Comparison of ENCODE assay signal across 8 cellular contexts in genomic region chr2:91768301-91768700, GRCh38.
A peak's percentile ranks its signal among the peaks of the same experiment; 100 is the strongest.
DNase-seq lines count a peak whose midpoint lies in the region; ATAC-seq, FAIRE-seq and TF ChIP-seq lines count a peak whose summit lies in the region.
"Not testable (repeated sequence)": the region's sequence is repeated elsewhere in the genome, so short reads cannot be mapped to it uniquely, and the experiment has no call there.

No MANE protein-coding gene starts in this region.

- H3K27ac Mint-ChIP-seq in CD14-positive monocyte, result peak overlapping the region; percentile 79 to 99 (median 97)
- H3K27ac Mint-ChIP-seq in astrocyte (ENCODE audit: unreplicated experiment); osteocyte (ENCODE audit: unreplicated experiment): not testable (repeated sequence)
- peak overlapping the region; percentile 22 for H3K27ac Mint-ChIP-seq in dendritic cell treated with granulocyte-macrophage colony-stimulating factor and Interleukin-4, amounts not matched to agents 40 ng/mL and 50 ng/mL, for 4 days

- not testable (repeated sequence) for H3K9me3 Mint-ChIP-seq in CD14-positive monocyte; astrocyte (ENCODE audit: unreplicated experiment); dendritic cell treated with granulocyte-macrophage colony-stimulating factor and Interleukin-4, amounts not matched to agents 40 ng/mL and 50 ng/mL, for 4 days; osteocyte (ENCODE audit: unreplicated experiment)

- not testable (repeated sequence) for ATAC-seq in A549

- H2BK5ac ChIP-seq in neuronal stem cell (ENCODE audit: low read length), result not testable (repeated sequence)

- H4K20me1 ChIP-seq in astrocyte (ENCODE audit: insufficient read depth, low read length); endothelial cell of umbilical vein (replicated peaks; ENCODE audit: control insufficient read depth, extremely low read depth, insufficient read depth, low read length): not testable (repeated sequence)

- H3K27ac ChIP-seq in A549 (peak overlapping the region; percentile 96), endothelial cell of umbilical vein (ENCODE audit: insufficient read depth, low read depth, low read length) (peak overlapping the region; percentile 58)
- not testable (repeated sequence) for H3K27ac ChIP-seq in astrocyte (ENCODE audit: low read depth, low read length); right atrium auricular region; neuronal stem cell (replicated peaks; ENCODE audit: low read length)

- 55% methylated on average over 3 of the region's 3 CpGs for WGBS in A549 (ENCODE audit: missing lambda C conversion rate)
- no CpG with 5 or more reads among the region's 3 CpGs for WGBS in neuronal stem cell (ENCODE audit: extremely low coverage in 2 of 2, insufficient read length in 2 of 2, insufficient replicate concordance in 1 of 2), 2 donors

- H4K8ac ChIP-seq in neuronal stem cell (ENCODE audit: low read depth, low read length), result not testable (repeated sequence)

- H3K27me3 ChIP-seq in astrocyte (ENCODE audit: insufficient read depth, low read length); endothelial cell of umbilical vein (ENCODE audit: control insufficient read depth in 2 of 2, insufficient read depth in 2 of 2, low read length in 2 of 2); right atrium auricular region; neuronal stem cell (ENCODE audit: control insufficient read depth in 3 of 3, insufficient read depth in 3 of 3, low read depth in 1 of 3, low read length in 3 of 3): not testable (repeated sequence)

- H3K9me1 ChIP-seq in endothelial cell of umbilical vein (replicated peaks; ENCODE audit: control insufficient read depth, extremely low read depth, insufficient read depth, low read length), result not testable (repeated sequence)

- dilution Hi-C loops in endothelial cell of umbilical vein (cut with MboI; ENCODE audit: extremely low pct_ligation_motif_present, low sequenced_read_pairs), result not testable (repeated sequence)

- not testable (repeated sequence) for H3K27me3 Mint-ChIP-seq in CD14-positive monocyte (ENCODE audit: low read depth in 3 of 3); astrocyte (ENCODE audit: low read depth, unreplicated experiment); dendritic cell treated with granulocyte-macrophage colony-stimulating factor and Interleukin-4, amounts not matched to agents 40 ng/mL and 50 ng/mL, for 4 days; osteocyte (ENCODE audit: unreplicated experiment)

- H3K23ac ChIP-seq in neuronal stem cell (ENCODE audit: low read depth, low read length, poor library complexity), result not testable (repeated sequence)

- H3K4me2 ChIP-seq in A549, result peak overlapping the region; percentile 89
- peak overlapping the region; percentile 19 for H3K4me2 ChIP-seq in astrocyte (ENCODE audit: low read length)
- not testable (repeated sequence) for H3K4me2 ChIP-seq in endothelial cell of umbilical vein (ENCODE audit: insufficient read depth, low read length); neuronal stem cell (ENCODE audit: insufficient read depth, low read length, poor library complexity, severe bottlenecking)

- H2AK5ac ChIP-seq in neuronal stem cell (ENCODE audit: low read depth, low read length), result not testable (repeated sequence)

- intact Hi-C loops in CD14-positive monocyte (cut with micrococcal nuclease); dendritic cell treated with granulocyte-macrophage colony-stimulating factor and Interleukin-4, amounts not matched to agents 40 ng/mL and 50 ng/mL, for 4 days (cut with micrococcal nuclease); endothelial cell of umbilical vein (cut with micrococcal nuclease): not testable (repeated sequence)

- not testable (repeated sequence) for DNase-seq in A549 (ENCODE audit: low read depth in 1 of 2, low spot score in 1 of 2); CD14-positive monocyte (ENCODE audit: low spot score); astrocyte (ENCODE audit: low read depth); endothelial cell of umbilical vein (ENCODE audit: low read depth, low spot score); neuronal stem cell (ENCODE audit: low spot score)
- peak; percentile 54 for DNase-seq in right atrium auricular region (ENCODE audit: low spot score)
- DNase-seq in osteocyte (ENCODE audit: extremely low spot score, unreplicated experiment), result peak; percentile 69

- H3K79me1 ChIP-seq in neuronal stem cell (ENCODE audit: low read depth, low read length), result not testable (repeated sequence)

- TF ChIP-seq CTCF in A549 (IDR thresholded peaks at IDR 0.05); CD14-positive monocyte (IDR thresholded peaks at IDR 0.05); astrocyte (IDR thresholded peaks at IDR 0.05; ENCODE audit: insufficient read depth, low read depth, low read length); endothelial cell of umbilical vein (IDR thresholded peaks at IDR 0.05; ENCODE audit: extremely low read depth in 1 of 2, insufficient read depth in 1 of 2, low read depth in 1 of 2, low read length in 2 of 2); right atrium auricular region (IDR thresholded peaks at IDR 0.05); osteocyte (IDR thresholded peaks at IDR 0.05): not testable (repeated sequence)

- H3K79me2 ChIP-seq in astrocyte (ENCODE audit: insufficient read depth, low read length); endothelial cell of umbilical vein (ENCODE audit: control insufficient read depth, insufficient read depth, low read length): not testable (repeated sequence)

- not testable (repeated sequence) for H3K4me3 ChIP-seq in A549; astrocyte (ENCODE audit: insufficient read depth, low read depth, low read length); endothelial cell of umbilical vein (replicated peaks in 1 of 3; ENCODE audit: insufficient read depth in 1 of 3, low read depth in 1 of 3, low read length in 3 of 3); right atrium auricular region; neuronal stem cell (ENCODE audit: low read length in 2 of 2)

- H2BK120ac ChIP-seq in neuronal stem cell (ENCODE audit: low read depth, low read length), result not testable (repeated sequence)

- not testable (repeated sequence) for H3K4me3 Mint-ChIP-seq in CD14-positive monocyte; astrocyte (ENCODE audit: unreplicated experiment); dendritic cell treated with granulocyte-macrophage colony-stimulating factor and Interleukin-4, amounts not matched to agents 40 ng/mL and 50 ng/mL, for 4 days; osteocyte (ENCODE audit: unreplicated experiment)

- not testable (repeated sequence) for TF ChIP-seq POLR2A in A549 (IDR thresholded peaks at IDR 0.05; ENCODE audit: low read length); endothelial cell of umbilical vein (IDR thresholded peaks at IDR 0.05; ENCODE audit: low read depth, low read length)

- H3K9me3 ChIP-seq in A549; astrocyte (ENCODE audit: insufficient read depth, low read depth, low read length); endothelial cell of umbilical vein (replicated peaks; ENCODE audit: control insufficient read depth, insufficient read depth, low read length); right atrium auricular region; neuronal stem cell (replicated peaks in 1 of 2; ENCODE audit: control insufficient read depth in 2 of 2, insufficient read depth in 1 of 2, low read depth in 1 of 2, low read length in 2 of 2): not testable (repeated sequence)

- TF ChIP-seq RAD21 in A549 (conservative IDR thresholded peaks at IDR 0.05 in 1 of 2, IDR thresholded peaks at IDR 0.05 in 1 of 2), result not testable (repeated sequence)

- POLR2A ChIA-PET in A549 (lab: Yijun Ruan, JAX); endothelial cell of umbilical vein (lab: Charles Lee): not testable (repeated sequence)

- H3K36me3 Mint-ChIP-seq in CD14-positive monocyte; astrocyte (ENCODE audit: low read depth, unreplicated experiment); dendritic cell treated with granulocyte-macrophage colony-stimulating factor and Interleukin-4, amounts not matched to agents 40 ng/mL and 50 ng/mL, for 4 days (ENCODE audit: low read depth); osteocyte (ENCODE audit: unreplicated experiment): not testable (repeated sequence)

- peak overlapping the region; percentile 13 for H3K18ac ChIP-seq in neuronal stem cell (ENCODE audit: low read length)

- H3K4me1 Mint-ChIP-seq in CD14-positive monocyte (peaks cover 53% of the 10 kb centered on the region), astrocyte (ENCODE audit: low read depth, unreplicated experiment) (peaks cover 28% of the 10 kb centered on the region)
- peaks cover 22% of the 10 kb centered on the region for H3K4me1 Mint-ChIP-seq in dendritic cell treated with granulocyte-macrophage colony-stimulating factor and Interleukin-4, amounts not matched to agents 40 ng/mL and 50 ng/mL, for 4 days (ENCODE audit: low read depth)
- not testable (repeated sequence) for H3K4me1 Mint-ChIP-seq in osteocyte (ENCODE audit: unreplicated experiment)

- not testable (repeated sequence) for H3K9ac ChIP-seq in astrocyte (ENCODE audit: low read length); endothelial cell of umbilical vein (replicated peaks; ENCODE audit: extremely low read depth, insufficient read depth, low read length); neuronal stem cell (ENCODE audit: low read depth, low read length, poor library complexity)

- not testable (repeated sequence) for H2BK12ac ChIP-seq in neuronal stem cell (ENCODE audit: low read length)

- H3K4ac ChIP-seq in neuronal stem cell (ENCODE audit: low read length), result not testable (repeated sequence)

- FAIRE-seq in A549 (lab: Jason Lieb, UNC); astrocyte (lab: Jason Lieb, UNC); endothelial cell of umbilical vein (lab: Jason Lieb, UNC): not testable (repeated sequence)

- BruUV-seq in endothelial cell of umbilical vein (replicated peaks; lab: Mats Ljungman, UMichigan), result TSS peak; percentile 24

- H3K14ac ChIP-seq in neuronal stem cell (ENCODE audit: low read length), result not testable (repeated sequence)

- H2AFZ ChIP-seq in astrocyte (ENCODE audit: low read depth, low read length); endothelial cell of umbilical vein (ENCODE audit: low read depth, low read length); neuronal stem cell (ENCODE audit: low read length): not testable (repeated sequence)

- not testable (repeated sequence) for TF ChIP-seq EP300 in A549 (IDR thresholded peaks at IDR 0.05)

- CTCF ChIA-PET in A549 (lab: Yijun Ruan, JAX); endothelial cell of umbilical vein (lab: Charles Lee): not testable (repeated sequence)

- not testable (repeated sequence) for H3K36me3 ChIP-seq in astrocyte (ENCODE audit: insufficient read depth, low read length); endothelial cell of umbilical vein (ENCODE audit: control insufficient read depth in 2 of 2, extremely low read depth in 1 of 2, insufficient read depth in 2 of 2, low read length in 2 of 2); right atrium auricular region; neuronal stem cell (replicated peaks in 1 of 2; ENCODE audit: control insufficient read depth in 2 of 2, insufficient read depth in 2 of 2, low read length in 2 of 2)

- H2BK15ac ChIP-seq in neuronal stem cell (ENCODE audit: low read length), result not testable (repeated sequence)

- H3K4me1 ChIP-seq in A549 (peaks cover 85% of the 10 kb centered on the region), astrocyte (ENCODE audit: insufficient read depth, low read length) (peaks cover 23% of the 10 kb centered on the region)
- not testable (repeated sequence) for H3K4me1 ChIP-seq in endothelial cell of umbilical vein (ENCODE audit: control insufficient read depth, extremely low read depth, insufficient read depth, low read length); right atrium auricular region; neuronal stem cell (ENCODE audit: control insufficient read depth in 2 of 2, insufficient read depth in 1 of 2, low read depth in 1 of 2, low read length in 2 of 2)

- not testable (repeated sequence) for H4K91ac ChIP-seq in neuronal stem cell (ENCODE audit: low read depth, low read length, poor library complexity)
